In the genomic region with DNA sequence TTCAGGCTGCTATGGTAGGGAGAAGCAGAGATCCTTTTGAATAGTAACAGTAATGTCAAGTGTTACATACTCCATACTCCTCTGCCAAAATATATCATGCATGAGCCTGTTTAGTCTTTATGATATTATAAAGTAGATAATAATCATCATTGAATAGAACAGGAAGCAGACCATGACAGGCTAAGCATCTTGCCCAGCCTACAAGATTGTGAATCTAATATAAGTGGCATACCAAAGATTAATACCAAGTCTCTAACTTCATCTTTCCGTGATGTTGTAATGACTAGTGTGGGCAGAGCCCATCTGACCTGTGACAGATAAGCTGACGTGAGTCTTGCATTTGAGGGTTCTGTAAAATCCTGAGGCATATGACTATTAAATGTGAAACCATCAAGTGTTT, we compare ENCODE assay signal across 26 cellular contexts. TPM values are rescaled to one million over a fixed set of nuclear protein-coding genes. Genes with fewer than 3 reads are reported as not detected.
DNase-seq lines count a peak whose midpoint lies in the region; ATAC-seq and TF ChIP-seq lines count a peak whose summit lies in the region.
"Had no signal": no experiment of that assay in that cellular context is flagged by ENCODE, and none has a peak within 500 bp of the region (broad histone marks: within the 10 kb centered on the region; RNA-seq: fewer than 3 reads in every experiment).

No MANE protein-coding gene starts in this region.

- no peaks in the 10 kb centered on the region for H3K9me3 ChIP-seq in right lobe of liver
- H3K9me3 ChIP-seq: Peyer's patch, stomach, vagina had no signal

- DNase-seq in CD1c-positive myeloid dendritic cell (ENCODE audit: extremely low spot score) (peak; percentile 65), DMS79 treated with DMSO at 0.1 percent for 48 hours (lab: John Stamatoyannopoulos, UW) (peak; percentile 19), right lobe of liver (no peak), NOMO-1 treated with dmso at 0.1 percent for 144 hours (lab: John Stamatoyannopoulos, UW; ENCODE audit: unreplicated experiment) (no peak)
- no peak for DNase-seq in naive thymus-derived CD8-positive, alpha-beta T cell
- DNase-seq: activated CD4-positive, alpha-beta T cell treated with anti-CD3 and anti-CD28 coated beads, Interleukin-2, amount 10 ng/mL, durations not matched to agents 7 days and 5 days; activated naive CD4-positive, alpha-beta T cell treated with Interleukin-2 at 50 U/mL for 16 hours; activated T-cell treated with anti-CD3 and anti-CD28 coated beads, Interleukin-2, amount 50 U/mL, for 4 hours; HCEC 1CT; left cardiac atrium; MV-4-11; NCI-H1436 treated with DMSO at 0.1 percent for 48 hours; NCI-H2081 treated with DMSO at 0.1 percent for 48 hours; NCI-H2227 treated with DMSO at 0.1 percent for 48 hours; NCI-H526 treated with DMSO at 0.1 percent for 48 hours; Peyer's patch; SHP77 treated with DMSO at 0.1 percent for 48 hours; stomach had no signal

- H3K4me3 ChIP-seq in right lobe of liver: no peak overlapping the region
- H3K4me3 ChIP-seq: hepatocyte, Peyer's patch, smooth muscle cell, stomach, vagina had no signal

- no peaks in the 10 kb centered on the region for H3K4me1 ChIP-seq in right lobe of liver
- H3K4me1 ChIP-seq: Peyer's patch, vagina had no signal

- POLR2A ChIA-PET in naive thymus-derived CD8-positive, alpha-beta T cell (lab: Charles Lee): interaction anchor here (0.8 kb wide), 1 partner anchor 225 kb away, joined by 6 read pairs; no protein-coding TSS in a partner anchor

- H3K4me3 Mint-ChIP-seq in naive thymus-derived CD8-positive, alpha-beta T cell: no peak overlapping the region
- H3K4me3 Mint-ChIP-seq: activated CD4-positive, alpha-beta T cell treated with anti-CD3 and anti-CD28 coated beads, Interleukin-2, amount 10 ng/mL, durations not matched to agents 7 days and 5 days; activated T-cell treated with anti-CD3 and anti-CD28 coated beads, Interleukin-2, amount 50 U/mL, for 4 hours; neural crest cell; T-helper 2 cell treated with Interferon-gamma antibody and Interleukin-4, amounts not matched to agents 5 μg/mL and 100 μg/mL, for 36 hours had no signal

- H3K36me3 Mint-ChIP-seq in naive thymus-derived CD8-positive, alpha-beta T cell: peaks cover 0 to 81% (median 22%) of the 10 kb centered on the region in 3 donors

- H3K36me3 ChIP-seq in right lobe of liver: peaks cover 0 to 56% (median 7%) of the 10 kb centered on the region in 4 donors

- TF ChIP-seq POLR2A in right lobe of liver (IDR thresholded peaks at IDR 0.05): no peak

- intact Hi-C loops in right lobe of liver (cut with DNase I): no loop called here

- H3K9me3 Mint-ChIP-seq in naive thymus-derived CD8-positive, alpha-beta T cell: no peaks in the 10 kb centered on the region
- H3K9me3 Mint-ChIP-seq: activated CD4-positive, alpha-beta T cell treated with anti-CD3 and anti-CD28 coated beads, Interleukin-2, amount 10 ng/mL, durations not matched to agents 7 days and 5 days; activated T-cell treated with anti-CD3 and anti-CD28 coated beads, Interleukin-2, amount 50 U/mL, for 4 hours; neural crest cell; T-helper 2 cell treated with Interferon-gamma antibody and Interleukin-4, amounts not matched to agents 5 μg/mL and 100 μg/mL, for 36 hours had no signal

- no peaks in the 10 kb centered on the region for H3K27me3 ChIP-seq in right lobe of liver
- H3K27me3 ChIP-seq: hepatocyte, Peyer's patch, stomach, vagina had no signal

- 62% methylated on average over 2 of the region's 2 CpGs for WGBS in right lobe of liver (ENCODE audit: insufficient coverage, low coverage, low lambda C conversion rate, missing lambda C conversion rate)

- peak overlapping the region in 6 of 10 donors; percentile 1 to 61 (median 32) for H3K27ac Mint-ChIP-seq in naive thymus-derived CD8-positive, alpha-beta T cell
- H3K27ac Mint-ChIP-seq: T-helper 2 cell treated with Interferon-gamma antibody and Interleukin-4, amounts not matched to agents 5 μg/mL and 100 μg/mL, for 36 hours had no signal

- H3K27ac ChIP-seq in VCaP (peak overlapping the region; percentile 19; the same call in 1 of the 2 replicates), right lobe of liver (no peak overlapping the region)
- H3K27ac ChIP-seq: hepatocyte, Peyer's patch, stomach, vagina had no signal

- H3K4me1 Mint-ChIP-seq in naive thymus-derived CD8-positive, alpha-beta T cell: peaks cover 0 to 13% (median under 1%) of the 10 kb centered on the region in 4 donors
- H3K4me1 Mint-ChIP-seq: neural crest cell had no signal

- no peak for ATAC-seq in naive thymus-derived CD8-positive, alpha-beta T cell
- ATAC-seq in right lobe of liver: no peak
- ATAC-seq in HG03378 (IDR thresholded peaks at IDR 0.05; ENCODE audit: unreplicated experiment): no peak
- ATAC-seq: activated T-cell treated with anti-CD3 and anti-CD28 coated beads, Interleukin-2, amount 50 U/mL, for 4 hours; HepG2; left cardiac atrium had no signal

- H3K27me3 Mint-ChIP-seq in naive thymus-derived CD8-positive, alpha-beta T cell: no peaks in the 10 kb centered on the region
- H3K27me3 Mint-ChIP-seq: activated CD4-positive, alpha-beta T cell treated with anti-CD3 and anti-CD28 coated beads, Interleukin-2, amount 10 ng/mL, durations not matched to agents 7 days and 5 days had no signal

- TF ChIP-seq CTCF in VCaP (conservative IDR thresholded peaks at IDR 0.05) (no peak), right lobe of liver (IDR thresholded peaks at IDR 0.05) (no peak)

RNA-seq across cellular contexts. Expression of a gene that starts 13.1 kb away (rescaled TPM):
- total RNA-seq in naive thymus-derived CD8-positive, alpha-beta T cell: 10 to 100 TPM; 40.6 to 47.8 TPM
- polyA plus RNA-seq in naive thymus-derived CD8-positive, alpha-beta T cell: 100 to 1,000 TPM; 279 to 299 (median 298) TPM
- total RNA-seq in right lobe of liver: 10 to 100 TPM; 44.5 to 63.9 (median 48.7) TPM

RNA-seq across cellular contexts. Expression of a gene that starts 13.4 kb away (rescaled TPM):
- 10 to 100 TPM; 34.2 to 38.1 TPM for total RNA-seq in naive thymus-derived CD8-positive, alpha-beta T cell
- 10 to 100 TPM; 20.8 to 32.5 (median 23.0) TPM for polyA plus RNA-seq in naive thymus-derived CD8-positive, alpha-beta T cell
- total RNA-seq in right lobe of liver: 10 to 100 TPM in 3 of 6 experiments, 1 to 10 TPM in 3; 5.5 to 14.0 (median 10.3) TPM

RNA-seq across cellular contexts. Expression of a gene that starts 31.1 kb away (rescaled TPM):
- total RNA-seq in naive thymus-derived CD8-positive, alpha-beta T cell: 100 to 1,000 TPM; 127 to 142 TPM
- polyA plus RNA-seq in naive thymus-derived CD8-positive, alpha-beta T cell: 10 to 100 TPM; 50.7 to 93.3 (median 63.9) TPM
- total RNA-seq in right lobe of liver: 10 to 100 TPM; 50.2 to 85.4 (median 66.3) TPM

Comparison
In these comparisons a context has a peak if more than half of its experiments do, and no peak if none do; other contexts are left out.
1. DNase-seq: peak in CD1c-positive myeloid dendritic cell (single experiment) and DMS79 treated with DMSO at 0.1 percent for 48 hours (single experiment); none in naive thymus-derived CD8-positive, alpha-beta T cell (0 of 10), right lobe of liver (0 of 3) and NOMO-1 treated with dmso at 0.1 percent for 144 hours (single experiment).